Comparison of ENCODE assay signal across 1 cellular context in genomic region chr14:68815288-68816182, GRCh38.
TF ChIP-seq lines count a peak whose summit lies in the region.

No MANE protein-coding gene starts in this region.

TF ChIP-seq in GM12878, 131 proteins besides CTCF, POLR2A, EP300 and RAD21 (continued from another document):
- TF ChIP-seq CUX1 (IDR thresholded peaks at IDR 0.05; ENCODE audit: insufficient replicate concordance, low read depth, low read length) (no peak), TAF1 (IDR thresholded peaks at IDR 0.05; ENCODE audit: borderline replicate concordance, low read depth, low read length) (0 out of 2 replicates have a peak, but pooled peaks have one; percentile 26), NR2C2 (IDR thresholded peaks at IDR 0.05; ENCODE audit: borderline replicate concordance, control insufficient read depth, insufficient read length, low read depth) (no peak), ASH2L (IDR thresholded peaks at IDR 0.05; ENCODE audit: borderline replicate concordance, low read depth) (no peak), HDAC2 (IDR thresholded peaks at IDR 0.05) (no peak), MLLT1 (IDR thresholded peaks at IDR 0.05) (peak; percentile 72), NFIC (IDR thresholded peaks at IDR 0.05; ENCODE audit: low read depth, low read length) (no peak), ZBED1 (IDR thresholded peaks at IDR 0.05; ENCODE audit: borderline replicate concordance) (no peak), STAT3 (IDR thresholded peaks at IDR 0.05; ENCODE audit: low read depth, low read length) (no peak), BHLHE40 (IDR thresholded peaks at IDR 0.05; ENCODE audit: borderline replicate concordance in 1 of 2, low read depth in 2 of 2, low read length in 1 of 2) (peak in 1 of 2 experiments; percentile 27; a peak in 1 of 4 replicates), NR2F1 (conservative IDR thresholded peaks at IDR 0.05) (0 out of 2 replicates have a peak, but pooled peaks have one; percentile 7), IKZF2 (IDR thresholded peaks at IDR 0.05) (no peak; a peak in 1 of 4 replicates), POLR2AphosphoS5 (IDR thresholded peaks at IDR 0.05; ENCODE audit: low read length) (peak; percentile 33; the same call in 1 of the 2 replicates), MYB (IDR thresholded peaks at IDR 0.05; ENCODE audit: borderline replicate concordance, low read depth, low read length) (no peak)
